In genomic region chr17:82863941-82864720, GRCh38 we compare ENCODE assay signal across 8 cellular contexts. TPM values are rescaled to one million over a fixed set of nuclear protein-coding genes. Genes with fewer than 3 reads are reported as not detected.
DNase-seq lines count a peak whose midpoint lies in the region; ATAC-seq and TF ChIP-seq lines count a peak whose summit lies in the region.

No MANE protein-coding gene starts in this region.

- H3K27me3 ChIP-seq in DND-41 (ENCODE audit: insufficient read depth, low read length, poor library complexity) (no peaks in the 10 kb centered on the region), HUES48 (ENCODE audit: control insufficient read depth, insufficient read depth, low read length) (no peaks in the 10 kb centered on the region)

- H3K27ac ChIP-seq in DND-41 (ENCODE audit: low read length) (peak overlapping the region; percentile 99), HUES48 (ENCODE audit: low read depth, low read length) (peak overlapping the region; percentile 9)

- H3K4me3 ChIP-seq in DND-41 (ENCODE audit: low read depth in 1 of 2, low read length in 2 of 2) (peak overlapping the region in 1 of 2 experiments; percentile 55; a peak in 2 of 4 replicates), HUES48 (ENCODE audit: low read depth, low read length) (no peak overlapping the region)

- H3K4me1 ChIP-seq in DND-41 (ENCODE audit: insufficient read depth, low read length) (peaks cover 96% of the 10 kb centered on the region), HUES48 (ENCODE audit: control insufficient read depth, insufficient read depth, low read length) (no peaks in the 10 kb centered on the region)

- ATAC-seq in DND-41 (ENCODE audit: insufficient read depth, low read depth) (peak; percentile 78), GM21423 (IDR thresholded peaks at IDR 0.05; ENCODE audit: unreplicated experiment) (peak; percentile 75)
- ATAC-seq in stimulated activated naive CD8-positive, alpha-beta T cell treated with anti-CD3 and anti-CD28 coated beads, Interleukin-15, Interleukin-2, amounts not matched to agents 100 U/mL and 50 U/mL, for 24 hours, result peak; percentile 94

- H4K20me1 ChIP-seq in DND-41 (ENCODE audit: insufficient read depth, low read length), result 0 out of 2 replicates have a peak, but pooled peaks cover 5% of the 10 kb centered on the region

- H3K9ac ChIP-seq in DND-41 (ENCODE audit: low read depth, low read length) (peak overlapping the region; percentile 73), HUES48 (ENCODE audit: low read depth, low read length) (no peak overlapping the region)

- no peak overlapping the region for H2AFZ ChIP-seq in DND-41 (ENCODE audit: low read depth, low read length)

- no peak for TF ChIP-seq CTCF in DND-41 (IDR thresholded peaks at IDR 0.05; ENCODE audit: borderline replicate concordance, extremely low read depth, low read length, poor library complexity, severe bottlenecking)

- H3K9me3 ChIP-seq in DND-41 (ENCODE audit: insufficient read depth, low read length, severe bottlenecking) (no peaks in the 10 kb centered on the region), HUES48 (ENCODE audit: control insufficient read depth, insufficient read depth, low read length) (no peaks in the 10 kb centered on the region)

- H3K4me2 ChIP-seq in DND-41 (ENCODE audit: insufficient read depth, low read length), result peak overlapping the region; percentile 79

- H3K79me2 ChIP-seq in DND-41 (ENCODE audit: insufficient read depth, low read length), result peaks cover 84% of the 10 kb centered on the region

- DNase-seq in DND-41 (peak; percentile 95), T1000 (lab: John Stamatoyannopoulos, UW) (peak; percentile 33), astrocyte of the hippocampus (ENCODE audit: low read depth, low spot score) (peak; percentile 90), myocyte (ENCODE audit: low read depth) (peak; percentile 97), HuH-7.5 (ENCODE audit: low spot score) (no peak)
- DNase-seq in stimulated activated naive CD8-positive, alpha-beta T cell treated with anti-CD3 and anti-CD28 coated beads, Interleukin-15, Interleukin-2, amounts not matched to agents 100 U/mL and 50 U/mL, for 24 hours, result peak; percentile 76

- H3K36me3 ChIP-seq in DND-41 (ENCODE audit: insufficient read depth, low read length), result peaks cover 34% of the 10 kb centered on the region
- peaks cover 5% of the 10 kb centered on the region; the same call in 1 of the 2 replicates for H3K36me3 ChIP-seq in HUES48 (ENCODE audit: control insufficient read depth, insufficient read depth, low read length)

RNA-seq across cellular contexts. Expression of gene ZNF750, which starts 24.3 kb away (rescaled TPM):
- total RNA-seq in myocyte, result not detected in 2 replicates
- polyA plus RNA-seq in myocyte (2012), result 0.16 TPM
